1 cellular context compared by ENCODE assay signal in genomic region chr15:52263563-52263962, GRCh38.
TF ChIP-seq lines count a peak whose summit lies in the region.

No MANE protein-coding gene starts in this region.

TF ChIP-seq in neural cell, 6 proteins besides CTCF, POLR2A, EP300 and RAD21 (continued from another document):
- TF ChIP-seq REST (IDR thresholded peaks at IDR 0.05; ENCODE audit: borderline replicate concordance) (no peak), EZH2 (IDR thresholded peaks at IDR 0.05; ENCODE audit: borderline replicate concordance, insufficient read depth, low read length, poor library complexity, severe bottlenecking) (no peak), TAF1 (IDR thresholded peaks at IDR 0.05; ENCODE audit: low read depth) (no peak), SMC3 (conservative IDR thresholded peaks at IDR 0.05; ENCODE audit: poor library complexity) (no peak)
